In genomic region chr12:129911437-129912049, GRCh38 we compare ENCODE assay signal across 8 cellular contexts.
DNase-seq lines count a peak whose midpoint lies in the region; ATAC-seq and TF ChIP-seq lines count a peak whose summit lies in the region.

No MANE protein-coding gene starts in this region.

- no peak overlapping the region for H3K4me2 ChIP-seq in OCI-LY3 (ENCODE audit: low read length)

- no peak overlapping the region for H2AFZ ChIP-seq in OCI-LY3 (ENCODE audit: low read depth, low read length)

- no peaks in the 10 kb centered on the region for H4K20me1 ChIP-seq in OCI-LY3 (ENCODE audit: insufficient read depth, low read length)

- no peaks in the 10 kb centered on the region for H3K36me3 ChIP-seq in OCI-LY3 (replicated peaks; ENCODE audit: low read depth, low read length)

- no peak overlapping the region for H3K27ac Mint-ChIP-seq in nephron

- TF ChIP-seq CTCF in OCI-LY3 (IDR thresholded peaks at IDR 0.05; ENCODE audit: low read depth, low read length) (peak; percentile 75), epithelial cell of esophagus (IDR thresholded peaks at IDR 0.05; ENCODE audit: insufficient read depth, low read depth, low read length, missing control alignments) (peak; percentile 44), nephron (IDR thresholded peaks at IDR 0.05; ENCODE audit: unreplicated experiment in 3 of 3) (peak; percentile 85 to 95 (median 91))

- H3K9me3 Mint-ChIP-seq in nephron, result no peaks in the 10 kb centered on the region

- no peaks in the 10 kb centered on the region for H3K27me3 ChIP-seq in OCI-LY3 (ENCODE audit: low read depth, low read length)

- peaks cover 84% of the 10 kb centered on the region for H3K27me3 Mint-ChIP-seq in nephron (ENCODE audit: low read depth)

- peak; percentile 76 for DNase-seq in DMS53 treated with DMSO at 0.1 percent for 48 hours (lab: John Stamatoyannopoulos, UW; ENCODE audit: unreplicated experiment)
- peak; percentile 40 for DNase-seq in HuH-7.5 (ENCODE audit: low spot score)
- DNase-seq in epithelial cell of esophagus (ENCODE audit: low read depth), result peak; percentile 27
- no peak for DNase-seq in activated gamma-delta T cell treated with Interleukin-2 at 50 U/mL for 16 hours
- DNase-seq in activated CD4-positive, CD25-positive, alpha-beta regulatory T cell (lab: John Stamatoyannopoulos, UW), result no peak

- H3K9me3 ChIP-seq in OCI-LY3 (ENCODE audit: insufficient read depth, low read length), result no peaks in the 10 kb centered on the region

- H3K36me3 Mint-ChIP-seq in nephron (ENCODE audit: low read depth), result no peaks in the 10 kb centered on the region

- peak; percentile 93 for ATAC-seq in GM19351 (IDR thresholded peaks at IDR 0.05; ENCODE audit: unreplicated experiment)

- no peak overlapping the region for H3K27ac ChIP-seq in OCI-LY3 (ENCODE audit: low read length)

- no peak overlapping the region for H3K4me3 Mint-ChIP-seq in nephron

- H3K79me2 ChIP-seq in OCI-LY3 (ENCODE audit: low read length), result no peaks in the 10 kb centered on the region

- H3K4me1 Mint-ChIP-seq in nephron, result peaks cover 5% of the 10 kb centered on the region

- H3K4me3 ChIP-seq in OCI-LY3 (ENCODE audit: low read length) (no peak overlapping the region), epithelial cell of esophagus (ENCODE audit: low read length) (no peak overlapping the region)

- no peak overlapping the region for H3K9ac ChIP-seq in OCI-LY3 (ENCODE audit: low read length)

- no peaks in the 10 kb centered on the region for H3K4me1 ChIP-seq in OCI-LY3 (ENCODE audit: low read length)

Comparison
In these comparisons a context has a peak if more than half of its experiments do, and no peak if none do; other contexts are left out.
1. DNase-seq: peak in DMS53 treated with DMSO at 0.1 percent for 48 hours (single experiment), HuH-7.5 (single experiment) and epithelial cell of esophagus (single experiment); none in activated gamma-delta T cell treated with Interleukin-2 at 50 U/mL for 16 hours (single experiment) and activated CD4-positive, CD25-positive, alpha-beta regulatory T cell (0 of 4).
2. Peak in every context shown above with its lines, with median percentiles within 50 percentile points of each other: CTCF ChIP-seq.